ENCODE assay signal across 11 cellular contexts in genomic region chr22:38760477-38761201, GRCh38. TPM values are rescaled to one million over a fixed set of nuclear protein-coding genes. Genes with fewer than 3 reads are reported as not detected.
DNase-seq lines count a peak whose midpoint lies in the region; ATAC-seq, FAIRE-seq and TF ChIP-seq lines count a peak whose summit lies in the region.
"Had no signal": no experiment of that assay in that cellular context is flagged by ENCODE, and none has a peak within 500 bp of the region (broad histone marks: within the 10 kb centered on the region; RNA-seq: fewer than 3 reads in every experiment).

No MANE protein-coding gene starts in this region.

- FAIRE-seq in GM12891 (lab: Jason Lieb, UNC), result peak; percentile 38

- no TSS peak for BruUV-seq in A673 (replicated peaks; lab: Mats Ljungman, UMichigan)
- no TSS peak for BruUV-seq in Calu3 (replicated peaks; lab: Mats Ljungman, UMichigan)

- H3K9me3 Mint-ChIP-seq in Calu3 (ENCODE audit: low read depth, unreplicated experiment), result no peaks in the 10 kb centered on the region

- peak overlapping the region; percentile 27 for H3K27ac ChIP-seq in A673 (ENCODE audit: low read depth, low read length, poor library complexity, severe bottlenecking)
- H3K27ac ChIP-seq: heart right ventricle had no signal

- no peaks in the 10 kb centered on the region for H3K36me3 ChIP-seq in A673 (ENCODE audit: insufficient read depth, low read length, poor library complexity, severe bottlenecking)
- H3K36me3 ChIP-seq: heart right ventricle had no signal

- peaks cover 59% of the 10 kb centered on the region for H3K4me1 ChIP-seq in A673 (ENCODE audit: insufficient read depth, low read length, poor library complexity, severe bottlenecking)

- H3K9me3 ChIP-seq in A673 (ENCODE audit: low read depth, low read length, poor library complexity, severe bottlenecking), result no peaks in the 10 kb centered on the region
- H3K9me3 ChIP-seq: heart right ventricle had no signal

- CTCF ChIA-PET in A673 (lab: Charles Lee), result no interaction called here
- CTCF ChIA-PET in Calu3 (lab: Charles Lee), result interaction anchor here (0.8 kb wide), 1 partner anchor 8 kb away, joined by 3 read pairs; no protein-coding TSS in a partner anchor

- intact Hi-C loops in A673 (cut with micrococcal nuclease; ENCODE audit: unreplicated experiment) (no loop called here), Calu3 (cut with micrococcal nuclease; ENCODE audit: unreplicated experiment) (loop anchor here (10.0 kb wide), 1 partner anchor 94 kb away; no protein-coding TSS in a partner anchor)

- POLR2A ChIA-PET in A673 (lab: Charles Lee; ENCODE audit: low non-redundant PET), result no interaction called here

- H3K27me3 ChIP-seq in A673 (replicated peaks; ENCODE audit: insufficient read depth, low read depth, low read length, poor library complexity), result no peaks in the 10 kb centered on the region
- H3K27me3 ChIP-seq: heart right ventricle had no signal

- no peak for ATAC-seq in HG02759 (IDR thresholded peaks at IDR 0.05; ENCODE audit: unreplicated experiment)
- ATAC-seq: heart right ventricle had no signal

- no peak overlapping the region for H3K27ac Mint-ChIP-seq in Calu3 (ENCODE audit: unreplicated experiment)

- peaks cover 12% of the 10 kb centered on the region for H3K36me3 Mint-ChIP-seq in Calu3 (ENCODE audit: insufficient read depth, unreplicated experiment)

- no peak overlapping the region for H3K4me3 Mint-ChIP-seq in Calu3 (ENCODE audit: low read depth, unreplicated experiment)

- DNase-seq in A673 (ENCODE audit: low spot score), result peak; percentile 88
- no peak for DNase-seq in GM12891 (ENCODE audit: insufficient read length, low spot score)
- DNase-seq in NCI-H510A treated with DMSO at 0.1 percent for 48 hours (lab: John Stamatoyannopoulos, UW), result peak; percentile 44
- peak; percentile 46 for DNase-seq in fibroblast of pulmonary artery (ENCODE audit: low read depth)
- DNase-seq in Calu3, result no peak
- DNase-seq in stimulated activated CD8-positive, alpha-beta memory T cell treated with anti-CD3 and anti-CD28 coated beads, Interleukin-4, amount 100 ng/mL, for 48 hours, result no peak
- DNase-seq in DMS153 (lab: John Stamatoyannopoulos, UW), result no peak
- DNase-seq: activated T-cell treated with anti-CD3 and anti-CD28 coated beads, Interleukin-2, amount 50 U/mL, for 48 hours; heart right ventricle; stimulated activated CD4-positive, alpha-beta T cell treated with anti-CD3 and anti-CD28 coated beads, Interleukin-1b, Interleukin-23, amount 100 ng/mL, for 48 hours had no signal

- H3K4me3 ChIP-seq in A673 (ENCODE audit: low read depth, low read length, poor library complexity, severe bottlenecking), result no peak overlapping the region
- no peak overlapping the region for H3K4me3 ChIP-seq in fibroblast of pulmonary artery (replicated peaks; ENCODE audit: low read depth, low read length)
- H3K4me3 ChIP-seq: heart right ventricle had no signal

- no peaks in the 10 kb centered on the region for H3K4me1 Mint-ChIP-seq in Calu3 (ENCODE audit: low read depth, unreplicated experiment)

- no peaks in the 10 kb centered on the region for H3K27me3 Mint-ChIP-seq in Calu3 (ENCODE audit: unreplicated experiment)

- TF ChIP-seq CTCF in A673 (conservative IDR thresholded peaks at IDR 0.05; ENCODE audit: low read depth, low read length) (no peak), fibroblast of pulmonary artery (IDR thresholded peaks at IDR 0.05; ENCODE audit: low read length, missing control alignments) (no peak), Calu3 (IDR thresholded peaks at IDR 0.05; ENCODE audit: unreplicated experiment) (no peak)

- TF ChIP-seq POLR2A in GM12891 (IDR thresholded peaks at IDR 0.05; ENCODE audit: low read depth, low read length), result no peak

TF ChIP-seq in GM12891, 5 proteins besides CTCF, POLR2A, EP300 and RAD21:
- no peak for TF ChIP-seq SPI1 (IDR thresholded peaks at IDR 0.05; ENCODE audit: low read depth, low read length)

RNA-seq across cellular contexts. Expression of gene SUN2, which starts 4.8 kb away (rescaled TPM):
- total RNA-seq in A673 (2021), result 104 and 110 TPM in 2 replicates
- 42.1 TPM for polyA plus RNA-seq in GM12891 (2012; ENCODE audit: low read depth, missing spikeins)
- 50.7 and 66.3 TPM in 2 replicates for total RNA-seq in Calu3 (2022)

RNA-seq across cellular contexts. Expression of gene DNAL4, which starts 33.3 kb away (rescaled TPM):
- total RNA-seq in A673 (2021) (51.7 and 59.1 TPM in 2 replicates), Calu3 (2022) (14.7 and 15.6 TPM in 2 replicates)
- polyA plus RNA-seq in GM12891 (2012; ENCODE audit: low read depth, missing spikeins), result 6.6 TPM

RNA-seq across cellular contexts. Expression of gene GTPBP1, which starts 54.9 kb away (rescaled TPM):
- 88.2 and 96.2 TPM in 2 replicates for total RNA-seq in A673 (2021)
- 26.0 TPM for polyA plus RNA-seq in GM12891 (2012; ENCODE audit: low read depth, missing spikeins)
- 79.1 and 91.4 TPM in 2 replicates for total RNA-seq in Calu3 (2022)

RNA-seq across cellular contexts. Expression of gene JOSD1, which starts 59.9 kb away (rescaled TPM):
- total RNA-seq in A673 (2021), result 53.1 and 54.2 TPM in 2 replicates
- polyA plus RNA-seq in GM12891 (2012; ENCODE audit: low read depth, missing spikeins), result 30.2 TPM
- total RNA-seq in Calu3 (2022), result 58.5 and 70.0 TPM in 2 replicates

Comparison
In these comparisons a context has a peak if more than half of its experiments do, and no peak if none do; other contexts are left out.
1. DNase-seq: peak in A673 (single experiment), NCI-H510A treated with DMSO at 0.1 percent for 48 hours (single experiment) and fibroblast of pulmonary artery (single experiment); none in GM12891 (single experiment), Calu3 (single experiment), stimulated activated CD8-positive, alpha-beta memory T cell treated with anti-CD3 and anti-CD28 coated beads, Interleukin-4, amount 100 ng/mL, for 48 hours (single experiment) and DMS153 (single experiment).